1 cellular context compared by ENCODE assay signal in the genomic region with DNA sequence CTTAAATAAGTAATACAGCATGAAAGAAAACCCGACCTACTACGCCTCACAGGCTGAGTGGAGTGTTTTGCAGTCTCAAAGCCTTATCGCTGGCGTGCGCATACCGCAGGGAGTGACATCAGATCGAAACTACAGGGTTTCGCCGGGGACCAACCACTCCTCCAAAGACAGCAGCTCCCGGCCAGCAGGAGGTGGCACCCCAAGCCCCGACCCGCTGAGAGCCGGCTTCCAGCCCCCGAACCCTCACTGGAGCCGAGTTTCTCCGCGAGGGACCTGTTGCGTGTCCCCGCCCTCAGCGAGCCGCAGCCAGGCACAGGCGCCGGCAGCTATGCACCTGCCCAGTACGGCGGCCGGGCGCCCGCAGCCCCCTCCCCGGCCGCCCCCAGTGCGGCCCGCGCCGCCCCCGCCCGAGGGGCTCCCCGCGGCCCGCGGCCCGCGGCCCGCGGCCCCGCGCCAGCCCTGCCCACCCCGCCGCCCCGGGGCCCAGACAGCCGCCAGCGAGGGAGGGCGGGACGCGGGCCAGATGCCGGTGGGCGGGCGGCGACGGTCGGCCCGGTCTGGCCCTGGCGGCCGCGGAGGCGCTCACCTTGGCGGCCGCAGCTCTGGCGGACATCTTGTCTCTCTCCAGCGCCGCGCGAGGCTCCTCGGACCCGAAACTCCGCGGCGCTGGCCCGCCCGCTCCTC.
TF ChIP-seq lines count a peak whose summit lies in the region.

No MANE protein-coding gene starts in this region.

TF ChIP-seq in HEK293, 187 proteins besides CTCF, POLR2A, EP300 and RAD21 (continued from another document and continues in another):
- TF ChIP-seq ZNF701 (tag by site-specific recombination; IDR thresholded peaks at IDR 0.05) (no peak), ZNF629 (tag by site-specific recombination; IDR thresholded peaks at IDR 0.05) (peak; percentile 78), ZNF510 (tag by site-specific recombination; IDR thresholded peaks at IDR 0.05; ENCODE audit: insufficient replicate concordance) (no peak), EGR2 (tag by site-specific recombination; IDR thresholded peaks at IDR 0.05; ENCODE audit: low read depth) (no peak), ZNF404 (tag by site-specific recombination; IDR thresholded peaks at IDR 0.05) (no peak), ZNF776 (tag by site-specific recombination; IDR thresholded peaks at IDR 0.05; ENCODE audit: borderline replicate concordance) (no peak), GLI4 (tag by site-specific recombination; IDR thresholded peaks at IDR 0.05) (no peak), FEZF1 (tag by site-specific recombination; IDR thresholded peaks at IDR 0.05) (no peak), RBAK (tag by site-specific recombination; IDR thresholded peaks at IDR 0.05) (no peak), ZNF529 (tag by site-specific recombination; IDR thresholded peaks at IDR 0.05; ENCODE audit: insufficient replicate concordance) (no peak), ZBTB1 (tag by site-specific recombination; IDR thresholded peaks at IDR 0.05) (no peak), ZNF350 (tag by site-specific recombination; IDR thresholded peaks at IDR 0.05) (no peak), ZNF433 (tag by site-specific recombination; IDR thresholded peaks at IDR 0.05; ENCODE audit: low read depth) (no peak), ZNF292 (tag by site-specific recombination; IDR thresholded peaks at IDR 0.05; ENCODE audit: borderline replicate concordance, low read depth) (no peak), ZNF677 (tag by site-specific recombination; IDR thresholded peaks at IDR 0.05) (no peak), ZNF561 (tag by site-specific recombination; IDR thresholded peaks at IDR 0.05; ENCODE audit: borderline replicate concordance) (no peak), GFI1B (tag by site-specific recombination; IDR thresholded peaks at IDR 0.05) (no peak), YY1 (tag by site-specific recombination; IDR thresholded peaks at IDR 0.05) (no peak), HOXC10 (CRISPR knock-in tag; IDR thresholded peaks at IDR 0.05) (no peak), GLI2 (tag by site-specific recombination; IDR thresholded peaks at IDR 0.05; ENCODE audit: borderline replicate concordance, low read depth) (no peak), ZNF585B (tag by site-specific recombination; IDR thresholded peaks at IDR 0.05) (no peak), WT1 (tag by site-specific recombination; IDR thresholded peaks at IDR 0.05) (no peak), PRDM1 (tag by site-specific recombination; IDR thresholded peaks at IDR 0.05) (peak; percentile 41; the same call in 1 of the 2 replicates), ZBTB17 (tag by site-specific recombination; IDR thresholded peaks at IDR 0.05) (no peak), ZNF248 (tag by site-specific recombination; IDR thresholded peaks at IDR 0.05) (no peak), ZXDB (tag by site-specific recombination; IDR thresholded peaks at IDR 0.05) (peak; percentile 12), ZNF202 (tag by site-specific recombination; IDR thresholded peaks at IDR 0.05; ENCODE audit: borderline replicate concordance) (no peak), ZNF664 (tag by site-specific recombination; IDR thresholded peaks at IDR 0.05) (no peak), ZFP3 (tag by site-specific recombination; IDR thresholded peaks at IDR 0.05; ENCODE audit: low read depth) (no peak), OVOL3 (tag by site-specific recombination; IDR thresholded peaks at IDR 0.05) (no peak), ZNF112 (tag by site-specific recombination; IDR thresholded peaks at IDR 0.05) (no peak), ZNF423 (tag by site-specific recombination; IDR thresholded peaks at IDR 0.05) (0 out of 2 replicates have a peak, but pooled peaks have one; percentile 21), ZNF658 (tag by site-specific recombination; IDR thresholded peaks at IDR 0.05) (no peak), HOXA7 (CRISPR knock-in tag; IDR thresholded peaks at IDR 0.05; ENCODE audit: borderline replicate concordance) (no peak), ZNF768 (tag by site-specific recombination; IDR thresholded peaks at IDR 0.05) (no peak), ZNF544 (tag by site-specific recombination; IDR thresholded peaks at IDR 0.05) (no peak), ZNF324 (tag by site-specific recombination; IDR thresholded peaks at IDR 0.05) (no peak), ZNF169 (tag by site-specific recombination; IDR thresholded peaks at IDR 0.05) (no peak), ZNF223 (tag by site-specific recombination; IDR thresholded peaks at IDR 0.05) (no peak), ZNF2 (tag by site-specific recombination; IDR thresholded peaks at IDR 0.05) (no peak), ZNF837 (tag by site-specific recombination; IDR thresholded peaks at IDR 0.05) (no peak), KLF16 (tag by site-specific recombination; IDR thresholded peaks at IDR 0.05) (no peak), ZBTB21 (tag by site-specific recombination; IDR thresholded peaks at IDR 0.05) (no peak), ZNF621 (tag by site-specific recombination; IDR thresholded peaks at IDR 0.05) (no peak), ZNF521 (tag by site-specific recombination; IDR thresholded peaks at IDR 0.05) (no peak), ZNF560 (tag by site-specific recombination; IDR thresholded peaks at IDR 0.05; ENCODE audit: borderline replicate concordance) (no peak), ZNF335 (tag by site-specific recombination; conservative IDR thresholded peaks at IDR 0.05) (peak; percentile 57), ZNF155 (tag by site-specific recombination; IDR thresholded peaks at IDR 0.05) (no peak)
- TF ChIP-seq, protein P1, sequence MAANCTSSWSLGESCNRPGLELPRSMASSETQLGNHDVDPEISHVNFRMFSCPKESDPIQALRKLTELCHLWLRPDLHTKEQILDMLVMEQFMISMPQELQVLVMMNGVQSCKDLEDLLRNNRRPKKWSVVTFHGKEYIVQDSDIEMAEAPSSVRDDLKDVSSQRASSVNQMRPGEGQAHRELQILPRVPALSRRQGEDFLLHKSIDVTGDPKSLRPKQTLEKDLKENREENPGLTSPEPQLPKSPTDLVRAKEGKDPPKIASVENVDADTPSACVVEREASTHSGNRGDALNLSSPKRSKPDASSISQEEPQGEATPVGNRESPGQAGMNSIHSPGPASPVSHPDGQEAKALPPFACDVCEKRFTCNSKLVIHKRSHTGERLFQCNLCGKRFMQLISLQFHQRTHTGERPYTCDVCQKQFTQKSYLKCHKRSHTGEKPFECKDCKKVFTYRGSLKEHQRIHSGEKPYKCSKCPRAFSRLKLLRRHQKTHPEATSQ (tag by site-specific recombination; IDR thresholded peaks at IDR 0.05): no peak
- TF ChIP-seq, protein P2, sequence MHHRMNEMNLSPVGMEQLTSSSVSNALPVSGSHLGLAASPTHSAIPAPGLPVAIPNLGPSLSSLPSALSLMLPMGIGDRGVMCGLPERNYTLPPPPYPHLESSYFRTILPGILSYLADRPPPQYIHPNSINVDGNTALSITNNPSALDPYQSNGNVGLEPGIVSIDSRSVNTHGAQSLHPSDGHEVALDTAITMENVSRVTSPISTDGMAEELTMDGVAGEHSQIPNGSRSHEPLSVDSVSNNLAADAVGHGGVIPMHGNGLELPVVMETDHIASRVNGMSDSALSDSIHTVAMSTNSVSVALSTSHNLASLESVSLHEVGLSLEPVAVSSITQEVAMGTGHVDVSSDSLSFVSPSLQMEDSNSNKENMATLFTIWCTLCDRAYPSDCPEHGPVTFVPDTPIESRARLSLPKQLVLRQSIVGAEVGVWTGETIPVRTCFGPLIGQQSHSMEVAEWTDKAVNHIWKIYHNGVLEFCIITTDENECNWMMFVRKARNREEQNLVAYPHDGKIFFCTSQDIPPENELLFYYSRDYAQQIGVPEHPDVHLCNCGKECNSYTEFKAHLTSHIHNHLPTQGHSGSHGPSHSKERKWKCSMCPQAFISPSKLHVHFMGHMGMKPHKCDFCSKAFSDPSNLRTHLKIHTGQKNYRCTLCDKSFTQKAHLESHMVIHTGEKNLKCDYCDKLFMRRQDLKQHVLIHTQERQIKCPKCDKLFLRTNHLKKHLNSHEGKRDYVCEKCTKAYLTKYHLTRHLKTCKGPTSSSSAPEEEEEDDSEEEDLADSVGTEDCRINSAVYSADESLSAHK (tag by site-specific recombination; IDR thresholded peaks at IDR 0.05): no peak
- TF ChIP-seq, protein P3, sequence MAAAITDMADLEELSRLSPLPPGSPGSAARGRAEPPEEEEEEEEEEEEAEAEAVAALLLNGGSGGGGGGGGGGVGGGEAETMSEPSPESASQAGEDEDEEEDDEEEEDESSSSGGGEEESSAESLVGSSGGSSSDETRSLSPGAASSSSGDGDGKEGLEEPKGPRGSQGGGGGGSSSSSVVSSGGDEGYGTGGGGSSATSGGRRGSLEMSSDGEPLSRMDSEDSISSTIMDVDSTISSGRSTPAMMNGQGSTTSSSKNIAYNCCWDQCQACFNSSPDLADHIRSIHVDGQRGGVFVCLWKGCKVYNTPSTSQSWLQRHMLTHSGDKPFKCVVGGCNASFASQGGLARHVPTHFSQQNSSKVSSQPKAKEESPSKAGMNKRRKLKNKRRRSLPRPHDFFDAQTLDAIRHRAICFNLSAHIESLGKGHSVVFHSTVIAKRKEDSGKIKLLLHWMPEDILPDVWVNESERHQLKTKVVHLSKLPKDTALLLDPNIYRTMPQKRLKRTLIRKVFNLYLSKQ (tag by site-specific recombination; IDR thresholded peaks at IDR 0.05; ENCODE audit: borderline replicate concordance): no peak
- TF ChIP-seq, protein P4, sequence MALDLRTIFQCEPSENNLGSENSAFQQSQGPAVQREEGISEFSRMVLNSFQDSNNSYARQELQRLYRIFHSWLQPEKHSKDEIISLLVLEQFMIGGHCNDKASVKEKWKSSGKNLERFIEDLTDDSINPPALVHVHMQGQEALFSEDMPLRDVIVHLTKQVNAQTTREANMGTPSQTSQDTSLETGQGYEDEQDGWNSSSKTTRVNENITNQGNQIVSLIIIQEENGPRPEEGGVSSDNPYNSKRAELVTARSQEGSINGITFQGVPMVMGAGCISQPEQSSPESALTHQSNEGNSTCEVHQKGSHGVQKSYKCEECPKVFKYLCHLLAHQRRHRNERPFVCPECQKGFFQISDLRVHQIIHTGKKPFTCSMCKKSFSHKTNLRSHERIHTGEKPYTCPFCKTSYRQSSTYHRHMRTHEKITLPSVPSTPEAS (tag by site-specific recombination; IDR thresholded peaks at IDR 0.05): no peak
- TF ChIP-seq, protein P5, sequence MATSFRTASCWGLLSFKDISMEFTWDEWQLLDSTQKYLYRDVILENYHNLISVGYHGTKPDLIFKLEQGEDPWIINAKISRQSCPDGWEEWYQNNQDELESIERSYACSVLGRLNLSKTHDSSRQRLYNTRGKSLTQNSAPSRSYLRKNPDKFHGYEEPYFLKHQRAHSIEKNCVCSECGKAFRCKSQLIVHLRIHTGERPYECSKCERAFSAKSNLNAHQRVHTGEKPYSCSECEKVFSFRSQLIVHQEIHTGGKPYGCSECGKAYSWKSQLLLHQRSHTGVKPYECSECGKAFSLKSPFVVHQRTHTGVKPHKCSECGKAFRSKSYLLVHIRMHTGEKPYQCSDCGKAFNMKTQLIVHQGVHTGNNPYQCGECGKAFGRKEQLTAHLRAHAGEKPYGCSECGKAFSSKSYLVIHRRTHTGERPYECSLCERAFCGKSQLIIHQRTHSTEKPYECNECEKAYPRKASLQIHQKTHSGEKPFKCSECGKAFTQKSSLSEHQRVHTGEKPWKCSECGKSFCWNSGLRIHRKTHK (tag by site-specific recombination; IDR thresholded peaks at IDR 0.05): no peak
- TF ChIP-seq, protein P6, sequence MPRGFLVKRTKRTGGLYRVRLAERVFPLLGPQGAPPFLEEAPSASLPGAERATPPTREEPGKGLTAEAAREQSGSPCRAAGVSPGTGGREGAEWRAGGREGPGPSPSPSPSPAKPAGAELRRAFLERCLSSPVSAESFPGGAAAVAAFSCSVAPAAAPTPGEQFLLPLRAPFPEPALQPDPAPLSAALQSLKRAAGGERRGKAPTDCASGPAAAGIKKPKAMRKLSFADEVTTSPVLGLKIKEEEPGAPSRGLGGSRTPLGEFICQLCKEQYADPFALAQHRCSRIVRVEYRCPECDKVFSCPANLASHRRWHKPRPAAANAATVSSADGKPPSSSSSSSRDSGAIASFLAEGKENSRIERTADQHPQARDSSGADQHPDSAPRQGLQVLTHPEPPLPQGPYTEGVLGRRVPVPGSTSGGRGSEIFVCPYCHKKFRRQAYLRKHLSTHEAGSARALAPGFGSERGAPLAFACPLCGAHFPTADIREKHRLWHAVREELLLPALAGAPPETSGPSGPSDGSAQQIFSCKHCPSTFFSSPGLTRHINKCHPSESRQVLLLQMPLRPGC (tag by site-specific recombination; IDR thresholded peaks at IDR 0.05): peak; percentile 51; the same call in 1 of the 2 replicates
- TF ChIP-seq, protein P7, sequence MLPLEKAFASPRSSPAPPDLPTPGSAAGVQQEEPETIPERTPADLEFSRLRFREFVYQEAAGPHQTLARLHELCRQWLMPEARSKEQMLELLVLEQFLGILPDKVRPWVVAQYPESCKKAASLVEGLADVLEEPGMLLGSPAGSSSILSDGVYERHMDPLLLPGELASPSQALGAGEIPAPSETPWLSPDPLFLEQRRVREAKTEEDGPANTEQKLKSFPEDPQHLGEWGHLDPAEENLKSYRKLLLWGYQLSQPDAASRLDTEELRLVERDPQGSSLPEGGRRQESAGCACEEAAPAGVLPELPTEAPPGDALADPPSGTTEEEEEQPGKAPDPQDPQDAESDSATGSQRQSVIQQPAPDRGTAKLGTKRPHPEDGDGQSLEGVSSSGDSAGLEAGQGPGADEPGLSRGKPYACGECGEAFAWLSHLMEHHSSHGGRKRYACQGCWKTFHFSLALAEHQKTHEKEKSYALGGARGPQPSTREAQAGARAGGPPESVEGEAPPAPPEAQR (tag by site-specific recombination; IDR thresholded peaks at IDR 0.05): no peak
- TF ChIP-seq, protein P8, sequence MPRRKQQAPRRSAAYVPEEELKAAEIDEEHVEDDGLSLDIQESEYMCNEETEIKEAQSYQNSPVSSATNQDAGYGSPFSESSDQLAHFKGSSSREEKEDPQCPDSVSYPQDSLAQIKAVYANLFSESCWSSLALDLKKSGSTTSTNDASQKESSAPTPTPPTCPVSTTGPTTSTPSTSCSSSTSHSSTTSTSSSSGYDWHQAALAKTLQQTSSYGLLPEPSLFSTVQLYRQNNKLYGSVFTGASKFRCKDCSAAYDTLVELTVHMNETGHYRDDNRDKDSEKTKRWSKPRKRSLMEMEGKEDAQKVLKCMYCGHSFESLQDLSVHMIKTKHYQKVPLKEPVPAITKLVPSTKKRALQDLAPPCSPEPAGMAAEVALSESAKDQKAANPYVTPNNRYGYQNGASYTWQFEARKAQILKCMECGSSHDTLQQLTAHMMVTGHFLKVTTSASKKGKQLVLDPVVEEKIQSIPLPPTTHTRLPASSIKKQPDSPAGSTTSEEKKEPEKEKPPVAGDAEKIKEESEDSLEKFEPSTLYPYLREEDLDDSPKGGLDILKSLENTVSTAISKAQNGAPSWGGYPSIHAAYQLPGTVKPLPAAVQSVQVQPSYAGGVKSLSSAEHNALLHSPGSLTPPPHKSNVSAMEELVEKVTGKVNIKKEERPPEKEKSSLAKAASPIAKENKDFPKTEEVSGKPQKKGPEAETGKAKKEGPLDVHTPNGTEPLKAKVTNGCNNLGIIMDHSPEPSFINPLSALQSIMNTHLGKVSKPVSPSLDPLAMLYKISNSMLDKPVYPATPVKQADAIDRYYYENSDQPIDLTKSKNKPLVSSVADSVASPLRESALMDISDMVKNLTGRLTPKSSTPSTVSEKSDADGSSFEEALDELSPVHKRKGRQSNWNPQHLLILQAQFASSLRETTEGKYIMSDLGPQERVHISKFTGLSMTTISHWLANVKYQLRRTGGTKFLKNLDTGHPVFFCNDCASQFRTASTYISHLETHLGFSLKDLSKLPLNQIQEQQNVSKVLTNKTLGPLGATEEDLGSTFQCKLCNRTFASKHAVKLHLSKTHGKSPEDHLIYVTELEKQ (tag by site-specific recombination; IDR thresholded peaks at IDR 0.05; ENCODE audit: borderline replicate concordance): no peak
